ENCODE assay signal across 18 cellular contexts in genomic region chr1:28190996-28191645, GRCh38. TPM values are rescaled to one million over a fixed set of nuclear protein-coding genes. Genes with fewer than 3 reads are reported as not detected.
DNase-seq lines count a peak whose midpoint lies in the region; ATAC-seq, FAIRE-seq and TF ChIP-seq lines count a peak whose summit lies in the region.
"Had no signal": no experiment of that assay in that cellular context is flagged by ENCODE, and none has a peak within 500 bp of the region (broad histone marks: within the 10 kb centered on the region; RNA-seq: fewer than 3 reads in every experiment).

No MANE protein-coding gene starts in this region.

- H3K27me3 ChIP-seq in SK-N-SH (ENCODE audit: insufficient read depth) (no peaks in the 10 kb centered on the region), IMR-90 (ENCODE audit: control insufficient read depth, insufficient read depth, low read length) (no peaks in the 10 kb centered on the region), endothelial cell of umbilical vein (ENCODE audit: control insufficient read depth in 2 of 2, insufficient read depth in 2 of 2, low read length in 2 of 2) (no peaks in the 10 kb centered on the region), neural progenitor cell (no peaks in the 10 kb centered on the region)
- H3K27me3 ChIP-seq: left lung had no signal

- FAIRE-seq in endothelial cell of umbilical vein (lab: Jason Lieb, UNC), result no peak
- FAIRE-seq: A204.1 had no signal

- H3K4me1 Mint-ChIP-seq in neural progenitor cell, result peaks cover 3% of the 10 kb centered on the region

- no peaks in the 10 kb centered on the region for H3K36me3 Mint-ChIP-seq in neural progenitor cell

- intact Hi-C loops in IMR-90 (cut with micrococcal nuclease), result no loop called here
- intact Hi-C loops in endothelial cell of umbilical vein (cut with micrococcal nuclease), result no loop called here

- H2BK120ac ChIP-seq in IMR-90 (ENCODE audit: low read depth, low read length), result peak overlapping the region; percentile 96

- TF ChIP-seq CTCF in SK-N-SH (IDR thresholded peaks at IDR 0.05) (no peak), IMR-90 (conservative IDR thresholded peaks at IDR 0.05; ENCODE audit: low read depth, low read length) (no peak), endothelial cell of umbilical vein (IDR thresholded peaks at IDR 0.05; ENCODE audit: extremely low read depth in 1 of 2, insufficient read depth in 1 of 2, low read depth in 1 of 2, low read length in 2 of 2) (no peak), neural progenitor cell (IDR thresholded peaks at IDR 0.05) (no peak), GM13977 (IDR thresholded peaks at IDR 0.05; ENCODE audit: extremely low read depth, insufficient read depth, missing control alignments) (no peak)

- no peaks in the 10 kb centered on the region for H3K79me2 ChIP-seq in SK-N-SH (ENCODE audit: insufficient read depth)
- H3K79me2 ChIP-seq in endothelial cell of umbilical vein (ENCODE audit: control insufficient read depth, insufficient read depth, low read length), result no peaks in the 10 kb centered on the region
- H3K79me2 ChIP-seq in neural progenitor cell (ENCODE audit: low read depth), result no peaks in the 10 kb centered on the region

- H3K4me3 Mint-ChIP-seq in neural progenitor cell, result no peak overlapping the region
- H3K4me3 Mint-ChIP-seq: activated naive CD8-positive, alpha-beta T cell treated with anti-CD3 and anti-CD28 coated beads, Interleukin-2, amount 10 ng/mL, durations not matched to agents 7 days and 5 days had no signal

- H2BK20ac ChIP-seq in IMR-90 (ENCODE audit: low read depth, low read length), result peak overlapping the region; percentile 90

- H3K23ac ChIP-seq in IMR-90 (ENCODE audit: low read depth, low read length), result peak overlapping the region; percentile 79

- CTCF ChIA-PET in SK-N-SH (lab: Yijun Ruan, JAX), result interaction anchor here (2.6 kb wide), 1 partner anchor 100 kb away, joined by 7 read pairs; no protein-coding TSS in a partner anchor
- CTCF ChIA-PET in IMR-90 (lab: Yijun Ruan, JAX), result no interaction called here
- CTCF ChIA-PET in endothelial cell of umbilical vein (lab: Charles Lee), result interaction anchor here (1.2 to 1.3 kb wide), 2 partner anchors 99 to 334 kb away, joined by 3 to 5 read pairs; no protein-coding TSS in a partner anchor

- no peak overlapping the region for H3K4me2 ChIP-seq in SK-N-SH
- H3K4me2 ChIP-seq in IMR-90 (ENCODE audit: low read depth, low read length), result no peak overlapping the region
- H3K4me2 ChIP-seq in endothelial cell of umbilical vein (ENCODE audit: insufficient read depth, low read length), result no peak overlapping the region
- H3K4me2 ChIP-seq in neural progenitor cell, result no peak overlapping the region

- H3K27ac Mint-ChIP-seq in neural progenitor cell, result peak overlapping the region; percentile 85

- H2BK5ac ChIP-seq in IMR-90 (ENCODE audit: low read depth, low read length, poor library complexity, severe bottlenecking), result peak overlapping the region; percentile 50

- no peak for TF ChIP-seq EP300 in SK-N-SH (IDR thresholded peaks at IDR 0.05; ENCODE audit: borderline replicate concordance in 1 of 2, low read depth in 1 of 2, low read length in 1 of 2)

- WGBS in SK-N-SH (ENCODE audit: low lambda C conversion rate), result 90% methylated on average over 12 of the region's 12 CpGs
- WGBS in IMR-90 (ENCODE audit: extremely low coverage in 2 of 2, insufficient read length in 1 of 2), 2 experiments, result 85% methylated on average over 3 of the region's 12 CpGs; no CpG with 5 or more reads in 1 of the 2 experiments

- no peaks in the 10 kb centered on the region for H3K79me1 ChIP-seq in IMR-90 (ENCODE audit: low read depth in 1 of 2, low read length in 2 of 2)

- H3K9me2 ChIP-seq in SK-N-SH, result no peaks in the 10 kb centered on the region

- no TSS peak for BruUV-seq in IMR-90 (replicated peaks; lab: Mats Ljungman, UMichigan)
- no TSS peak for BruUV-seq in endothelial cell of umbilical vein (replicated peaks; lab: Mats Ljungman, UMichigan)

- peak overlapping the region; percentile 42 for H2AK9ac ChIP-seq in IMR-90 (replicated peaks; ENCODE audit: low read depth, low read length, poor library complexity)

- in situ Hi-C loops in IMR-90 (cut with MboI; ENCODE audit: low sequenced_read_pairs), result no loop called here
- in situ Hi-C loops in GM13977 (cut with MboI; ENCODE audit: low pct_unique_long_range_greater_than_20kb, low sequenced_read_pairs, unreplicated experiment), result no loop called here

- peak overlapping the region; percentile 85 for H3K18ac ChIP-seq in IMR-90 (ENCODE audit: low read depth, low read length)

- H3K9me3 Mint-ChIP-seq in neural progenitor cell, result no peaks in the 10 kb centered on the region
- H3K9me3 Mint-ChIP-seq: activated naive CD8-positive, alpha-beta T cell treated with anti-CD3 and anti-CD28 coated beads, Interleukin-2, amount 10 ng/mL, durations not matched to agents 7 days and 5 days had no signal

- H3F3A ChIP-seq in SK-N-SH (replicated peaks; ENCODE audit: insufficient read depth) (no peaks in the 10 kb centered on the region), neural progenitor cell (ENCODE audit: low read depth) (peaks cover 11% of the 10 kb centered on the region)

- TF ChIP-seq RAD21 in SK-N-SH (IDR thresholded peaks at IDR 0.05; ENCODE audit: low read length) (no peak), IMR-90 (IDR thresholded peaks at IDR 0.05; ENCODE audit: low read length) (no peak)

- no peaks in the 10 kb centered on the region for H3K36me3 ChIP-seq in SK-N-SH (replicated peaks in 1 of 2; ENCODE audit: control insufficient read depth in 1 of 2, insufficient read depth in 2 of 2, low read length in 1 of 2)
- no peaks in the 10 kb centered on the region; the same call in 1 of the 2 replicates for H3K36me3 ChIP-seq in IMR-90 (ENCODE audit: control insufficient read depth, insufficient read depth, low read length)
- H3K36me3 ChIP-seq in endothelial cell of umbilical vein (ENCODE audit: control insufficient read depth in 2 of 2, extremely low read depth in 1 of 2, insufficient read depth in 2 of 2, low read length in 2 of 2), result no peaks in the 10 kb centered on the region
- no peaks in the 10 kb centered on the region for H3K36me3 ChIP-seq in neural progenitor cell
- H3K36me3 ChIP-seq: left lung had no signal

- H4K20me1 ChIP-seq in SK-N-SH (ENCODE audit: insufficient read depth) (no peaks in the 10 kb centered on the region), IMR-90 (ENCODE audit: insufficient read depth, low read length) (no peaks in the 10 kb centered on the region), endothelial cell of umbilical vein (replicated peaks; ENCODE audit: control insufficient read depth, extremely low read depth, insufficient read depth, low read length) (no peaks in the 10 kb centered on the region), neural progenitor cell (ENCODE audit: low read depth) (no peaks in the 10 kb centered on the region)

- H4K8ac ChIP-seq in IMR-90 (ENCODE audit: low read depth in 2 of 2, low read length in 2 of 2), result peak overlapping the region; percentile 90 to 95

- POLR2A ChIA-PET in SK-N-SH (lab: Yijun Ruan, JAX), result no interaction called here
- POLR2A ChIA-PET in IMR-90 (lab: Charles Lee; ENCODE audit: unreplicated experiment), result no interaction called here
- POLR2A ChIA-PET in endothelial cell of umbilical vein (lab: Charles Lee), result no interaction called here

- H2AK5ac ChIP-seq in IMR-90 (ENCODE audit: low read depth, low read length), result peak overlapping the region; percentile 61

- 0 out of 2 replicates have a peak overlapping the region, but pooled peaks have one; percentile 13 for H3K56ac ChIP-seq in IMR-90 (ENCODE audit: extremely low read depth, insufficient read depth, low read length)

- peak overlapping the region; percentile 79; the same call in 2 of the 3 replicates for H2BK15ac ChIP-seq in IMR-90 (ENCODE audit: low read depth, low read length)

- peak overlapping the region; percentile 85 for H3K14ac ChIP-seq in IMR-90 (replicated peaks; ENCODE audit: low read depth, low read length)

- H3K9me3 ChIP-seq in SK-N-SH (no peaks in the 10 kb centered on the region), IMR-90 (ENCODE audit: control insufficient read depth, insufficient read depth, low read length) (no peaks in the 10 kb centered on the region), endothelial cell of umbilical vein (replicated peaks; ENCODE audit: control insufficient read depth, insufficient read depth, low read length) (no peaks in the 10 kb centered on the region), neural progenitor cell (ENCODE audit: low read depth) (no peaks in the 10 kb centered on the region)
- H3K9me3 ChIP-seq: left lung had no signal

- peak overlapping the region; percentile 94 for H3K4ac ChIP-seq in IMR-90 (ENCODE audit: low read depth, low read length)

- no peak for DNase-seq in SK-N-SH
- DNase-seq in IMR-90, result no peak
- DNase-seq in endothelial cell of umbilical vein (ENCODE audit: low read depth, low spot score), result peak; percentile 24
- no peak for DNase-seq in neural progenitor cell (ENCODE audit: low spot score)
- DNase-seq in HPDE6-E6E7 (ENCODE audit: extremely low spot score), result no peak
- DNase-seq in GM13977 (ENCODE audit: low spot score), result no peak
- DNase-seq: activated CD8-positive, alpha-beta memory T cell treated with anti-CD3 and anti-CD28 coated beads, Interleukin-2, amount 50 U/mL, for 48 hours; activated naive CD8-positive, alpha-beta T cell treated with anti-CD3 and anti-CD28 coated beads, Interleukin-2, amount 10 ng/mL, durations not matched to agents 7 days and 5 days; hypothalamus; left lung; NCI-H1105; stimulated activated CD4-positive, alpha-beta T cell treated with anti-CD3 and anti-CD28 coated beads, Interleukin-4, amount 100 ng/mL, for 4 hours; SW 1271; trophoblast cell had no signal

- peaks cover 7% of the 10 kb centered on the region for H3K9me1 ChIP-seq in IMR-90 (ENCODE audit: insufficient read depth, low read length)
- no peaks in the 10 kb centered on the region for H3K9me1 ChIP-seq in endothelial cell of umbilical vein (replicated peaks; ENCODE audit: control insufficient read depth, extremely low read depth, insufficient read depth, low read length)

- ATAC-seq in SK-N-SH treated with all-trans-retinoic acid at 6 μM for 48 hours (no peak; the same call in 2 of the 3 replicates), IMR-90 (ENCODE audit: low read depth) (no peak; the same call in 1 of the 2 replicates), HG03520 (IDR thresholded peaks at IDR 0.05; ENCODE audit: unreplicated experiment) (no peak)
- ATAC-seq: activated CD4-positive, CD25-positive, alpha-beta regulatory T cell treated with anti-CD3 and anti-CD28 coated beads, Interleukin-2, amount 50 U/mL, for 24 hours; left lung had no signal

- H3K27me3 Mint-ChIP-seq in neural progenitor cell (ENCODE audit: insufficient read depth, low read depth), result peaks cover 4% of the 10 kb centered on the region
- H3K27me3 Mint-ChIP-seq: activated naive CD8-positive, alpha-beta T cell treated with anti-CD3 and anti-CD28 coated beads, Interleukin-2, amount 10 ng/mL, durations not matched to agents 7 days and 5 days had no signal

- H3K27ac ChIP-seq in SK-N-SH (ENCODE audit: low read depth in 2 of 2, low read length in 1 of 2) (no peak overlapping the region), IMR-90 (ENCODE audit: insufficient read depth, low read length) (peak overlapping the region; percentile 47; the same call in 1 of the 2 replicates), endothelial cell of umbilical vein (ENCODE audit: insufficient read depth, low read depth, low read length) (no peak overlapping the region), neural progenitor cell (no peak overlapping the region)

- H4K91ac ChIP-seq in IMR-90 (ENCODE audit: insufficient read depth, low read depth, low read length), result peak overlapping the region; percentile 98

- no peak overlapping the region for H3K9ac ChIP-seq in SK-N-SH
- no peak overlapping the region for H3K9ac ChIP-seq in IMR-90 (ENCODE audit: low read depth, low read length)
- H3K9ac ChIP-seq in endothelial cell of umbilical vein (replicated peaks; ENCODE audit: extremely low read depth, insufficient read depth, low read length), result no peak overlapping the region
- H3K9ac ChIP-seq in neural progenitor cell, result peak overlapping the region; percentile 13

- dilution Hi-C loops in IMR-90 (cut with HindIII; ENCODE audit: low sequenced_read_pairs, unreplicated experiment), result no loop called here
- dilution Hi-C loops in endothelial cell of umbilical vein (cut with MboI; ENCODE audit: extremely low pct_ligation_motif_present, low sequenced_read_pairs), result no loop called here

- peak overlapping the region; percentile 91 for H4K5ac ChIP-seq in IMR-90 (ENCODE audit: low read depth, low read length)

- TF ChIP-seq POLR2A in IMR-90 (IDR thresholded peaks at IDR 0.05; ENCODE audit: low read depth, low read length), result no peak
- TF ChIP-seq POLR2A in endothelial cell of umbilical vein (IDR thresholded peaks at IDR 0.05; ENCODE audit: low read depth, low read length), result no peak

- H3K4me1 ChIP-seq in SK-N-SH (ENCODE audit: control insufficient read depth in 1 of 2, insufficient read depth in 2 of 2, low read depth in 1 of 2, low read length in 1 of 2) (no peaks in the 10 kb centered on the region), IMR-90 (ENCODE audit: control insufficient read depth, insufficient read depth, low read length) (peaks cover 7% of the 10 kb centered on the region), endothelial cell of umbilical vein (ENCODE audit: control insufficient read depth, extremely low read depth, insufficient read depth, low read length) (peaks cover 3% of the 10 kb centered on the region), neural progenitor cell (peaks cover 10% of the 10 kb centered on the region)

- peak overlapping the region; percentile 21 for H2AFZ ChIP-seq in SK-N-SH (ENCODE audit: low read depth)
- peak overlapping the region; percentile 86 for H2AFZ ChIP-seq in IMR-90 (replicated peaks; ENCODE audit: low read length, poor library complexity)
- peak overlapping the region; percentile 99 for H2AFZ ChIP-seq in endothelial cell of umbilical vein (ENCODE audit: low read depth, low read length)
- peak overlapping the region; percentile 93 for H2AFZ ChIP-seq in neural progenitor cell (replicated peaks)

- H3K4me3 ChIP-seq in SK-N-SH (ENCODE audit: low read depth in 2 of 2, low read length in 1 of 2) (no peak overlapping the region), IMR-90 (ENCODE audit: insufficient read depth, low read depth, low read length) (no peak overlapping the region), endothelial cell of umbilical vein (replicated peaks in 1 of 3; ENCODE audit: insufficient read depth in 1 of 3, low read depth in 1 of 3, low read length in 3 of 3) (no peak overlapping the region), neural progenitor cell (no peak overlapping the region)
- H3K4me3 ChIP-seq: left lung had no signal

RNA-seq across cellular contexts. Expression of gene PTAFR, which starts 14.6 kb away (rescaled TPM):
- polyA plus RNA-seq in SK-N-SH (2012; rRNA removed) (0.05 and 0.06 TPM in 2 replicates), IMR-90 (2012; rRNA removed) (0.17 and 0.30 TPM in 2 replicates), endothelial cell of umbilical vein (0.32 and 0.33 TPM in 2 replicates)
- polyA plus RNA-seq in SK-N-SH (2012; cell fraction: cytosol; rRNA removed), result 0.03 and 0.04 TPM in 2 replicates
- 0.06 and 0.08 TPM in 2 replicates for polyA plus RNA-seq in SK-N-SH (2012; cell fraction: nucleus; rRNA removed)
- total RNA-seq in IMR-90 (2012; rRNA removed) (under 0.01 and 0.18 TPM in 2 replicates), endothelial cell of umbilical vein (0.18 and 0.20 TPM in 2 replicates), neural progenitor cell (ENCODE audit: low replicate concordance) (not detected in 2 replicates)
- polyA plus RNA-seq in IMR-90 (2012; cell fraction: cytosol; rRNA removed), result 0.09 and 0.11 TPM in 2 replicates
- polyA plus RNA-seq in IMR-90 (2012; cell fraction: nucleus; rRNA removed; ENCODE audit: low replicate concordance), result 0.06 and 0.16 TPM in 2 replicates
- 0.16 and 0.31 TPM in 2 replicates for polyA plus RNA-seq in endothelial cell of umbilical vein (2011; cell fraction: cytosol; rRNA removed)
- 0.28 and 0.31 TPM in 2 replicates for polyA plus RNA-seq in endothelial cell of umbilical vein (2011; cell fraction: nucleus; rRNA removed)
- 0.24 and 0.27 TPM in 2 replicates for polyA plus RNA-seq in endothelial cell of umbilical vein (2012)
- 0.12 and 0.28 TPM in 2 replicates for polyA minus RNA-seq in endothelial cell of umbilical vein
- not detected for polyA minus RNA-seq in endothelial cell of umbilical vein (2011; cell fraction: cytosol; rRNA and poly(A)+ RNA removed)
- polyA minus RNA-seq in endothelial cell of umbilical vein (2011; cell fraction: nucleus; rRNA and poly(A)+ RNA removed), result 0.10 TPM in 1 of 2 replicates, not detected in the other

RNA-seq across cellular contexts. Expression of gene DNAJC8, which starts 41.7 kb away (rescaled TPM):
- polyA plus RNA-seq in SK-N-SH (2012; rRNA removed) (50.9 and 60.2 TPM in 2 replicates), IMR-90 (2012; rRNA removed) (77.0 and 81.0 TPM in 2 replicates), endothelial cell of umbilical vein (71.0 and 73.3 TPM in 2 replicates)
- polyA plus RNA-seq in SK-N-SH (2012; cell fraction: cytosol; rRNA removed), result 70.4 and 90.3 TPM in 2 replicates
- 34.1 and 39.8 TPM in 2 replicates for polyA plus RNA-seq in SK-N-SH (2012; cell fraction: nucleus; rRNA removed)
- total RNA-seq in IMR-90 (2012; rRNA removed) (53.6 and 70.5 TPM in 2 replicates), endothelial cell of umbilical vein (101 and 106 TPM in 2 replicates), neural progenitor cell (ENCODE audit: low replicate concordance) (92.0 and 117 TPM in 2 replicates)
- 16.8 and 33.3 TPM in 2 replicates for polyA plus RNA-seq in IMR-90 (2012; cell fraction: cytosol; rRNA removed)
- polyA plus RNA-seq in IMR-90 (2012; cell fraction: nucleus; rRNA removed; ENCODE audit: low replicate concordance), result 9.8 and 42.2 TPM in 2 replicates
- 80.2 and 85.5 TPM in 2 replicates for polyA plus RNA-seq in endothelial cell of umbilical vein (2011; cell fraction: cytosol; rRNA removed)
- 50.4 and 78.2 TPM in 2 replicates for polyA plus RNA-seq in endothelial cell of umbilical vein (2011; cell fraction: nucleus; rRNA removed)
- 90.4 and 112 TPM in 2 replicates for polyA plus RNA-seq in endothelial cell of umbilical vein (2012)
- polyA minus RNA-seq in endothelial cell of umbilical vein, result 29.0 and 30.5 TPM in 2 replicates
- polyA minus RNA-seq in endothelial cell of umbilical vein (2011; cell fraction: cytosol; rRNA and poly(A)+ RNA removed), result 21.0 TPM
- polyA minus RNA-seq in endothelial cell of umbilical vein (2011; cell fraction: nucleus; rRNA and poly(A)+ RNA removed), result 11.0 and 17.1 TPM in 2 replicates

RNA-seq across cellular contexts. Expression of gene ATP5IF1, which starts 44.8 kb away (rescaled TPM):
- polyA plus RNA-seq in SK-N-SH (2012; rRNA removed) (303 and 594 TPM in 2 replicates), IMR-90 (2012; rRNA removed) (105 and 143 TPM in 2 replicates), endothelial cell of umbilical vein (161 and 243 TPM in 2 replicates)
- polyA plus RNA-seq in SK-N-SH (2012; cell fraction: cytosol; rRNA removed), result 453 and 709 TPM in 2 replicates
- 130 and 156 TPM in 2 replicates for polyA plus RNA-seq in SK-N-SH (2012; cell fraction: nucleus; rRNA removed)
- total RNA-seq in IMR-90 (2012; rRNA removed) (33.7 and 120 TPM in 2 replicates), endothelial cell of umbilical vein (133 and 144 TPM in 2 replicates), neural progenitor cell (ENCODE audit: low replicate concordance) (187 and 198 TPM in 2 replicates)
- 291 and 630 TPM in 2 replicates for polyA plus RNA-seq in IMR-90 (2012; cell fraction: cytosol; rRNA removed)
- polyA plus RNA-seq in IMR-90 (2012; cell fraction: nucleus; rRNA removed; ENCODE audit: low replicate concordance), result 54.6 and 152 TPM in 2 replicates
- 260 and 299 TPM in 2 replicates for polyA plus RNA-seq in endothelial cell of umbilical vein (2011; cell fraction: cytosol; rRNA removed)
- polyA plus RNA-seq in endothelial cell of umbilical vein (2011; cell fraction: nucleus; rRNA removed), result 85.8 and 95.8 TPM in 2 replicates
- 201 and 213 TPM in 2 replicates for polyA plus RNA-seq in endothelial cell of umbilical vein (2012)
- polyA minus RNA-seq in endothelial cell of umbilical vein, result 41.7 and 66.9 TPM in 2 replicates
- 187 TPM for polyA minus RNA-seq in endothelial cell of umbilical vein (2011; cell fraction: cytosol; rRNA and poly(A)+ RNA removed)
- 9.5 and 16.1 TPM in 2 replicates for polyA minus RNA-seq in endothelial cell of umbilical vein (2011; cell fraction: nucleus; rRNA and poly(A)+ RNA removed)

Comparison
In these comparisons a context has a peak if more than half of its experiments do, and no peak if none do; other contexts are left out.
1. H2AFZ ChIP-seq: peak in every context shown above with its lines; median percentile 99 in endothelial cell of umbilical vein; 93 in neural progenitor cell; 86 in IMR-90; 21 in SK-N-SH.